In the genomic region with DNA sequence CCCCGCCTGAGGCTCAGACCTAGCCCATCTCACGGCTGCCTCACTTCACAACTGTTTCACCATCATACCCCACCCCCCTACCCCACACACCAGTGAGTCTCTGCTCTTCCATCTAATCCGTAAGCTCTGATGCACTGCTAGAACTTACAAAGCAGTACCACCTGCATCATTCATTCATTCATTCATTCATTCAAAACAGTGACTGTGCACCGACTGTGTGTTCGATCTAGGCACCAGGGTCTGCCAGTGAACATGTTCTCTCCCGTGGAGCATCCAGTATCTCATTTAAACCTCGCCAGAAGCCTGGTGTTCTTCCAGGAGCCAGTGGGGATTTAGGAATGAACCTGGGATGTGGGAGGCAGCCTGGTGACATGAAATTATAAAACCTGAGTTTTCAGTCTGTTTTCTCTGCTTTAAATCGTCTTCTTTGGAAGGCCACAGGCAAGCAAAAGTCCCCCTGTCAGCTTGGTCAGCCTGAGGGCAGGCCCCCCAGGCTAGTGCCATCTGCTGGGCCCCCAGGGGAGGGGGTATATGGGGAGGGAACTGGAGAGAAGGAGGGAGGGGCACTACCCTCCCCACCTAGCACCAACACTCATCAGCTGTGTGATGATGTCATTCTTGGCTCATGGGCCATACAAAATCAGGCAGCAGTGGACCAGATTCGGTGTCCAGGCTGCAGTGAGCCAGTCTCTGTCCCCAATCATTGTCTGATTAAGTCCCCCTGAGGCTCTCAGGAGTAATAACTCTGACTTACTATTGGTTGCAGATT, we compare ENCODE assay signal across 22 cellular contexts. TPM values are rescaled to one million over a fixed set of nuclear protein-coding genes. Genes with fewer than 3 reads are reported as not detected.
DNase-seq lines count a peak whose midpoint lies in the region; ATAC-seq and TF ChIP-seq lines count a peak whose summit lies in the region.
"Had no signal": no experiment of that assay in that cellular context is flagged by ENCODE, and none has a peak within 500 bp of the region (broad histone marks: within the 10 kb centered on the region; RNA-seq: fewer than 3 reads in every experiment).

No MANE protein-coding gene starts in this region.

- H3K4me3 Mint-ChIP-seq in activated naive CD8-positive, alpha-beta T cell treated with anti-CD3 and anti-CD28 coated beads, Interleukin-2, amount 10 ng/mL, durations not matched to agents 7 days and 5 days = no peak overlapping the region
- no peak overlapping the region for H3K4me3 Mint-ChIP-seq in activated naive CD8-positive, alpha-beta T cell treated with anti-CD3 and anti-CD28 coated beads for 36 hours
- no peak overlapping the region for H3K4me3 Mint-ChIP-seq in glutamatergic neuron (ENCODE audit: unreplicated experiment)
- peak overlapping the region; percentile 78 for H3K4me3 Mint-ChIP-seq in stimulated activated effector memory CD8-positive, alpha-beta T cell treated with anti-CD3 and anti-CD28 coated beads, Interleukin-12 subunit alpha, Interleukin-12 subunit beta, amount 100 ng/mL, for 72 hours
- H3K4me3 Mint-ChIP-seq: B cell, CD14-positive monocyte, IgD-negative memory B cell had no signal

- POLR2A ChIA-PET in activated naive CD8-positive, alpha-beta T cell treated with anti-CD3 and anti-CD28 coated beads, Interleukin-2, amount 10 ng/mL, durations not matched to agents 7 days and 5 days (lab: Charles Lee) = no interaction called here

- no peak for ATAC-seq in activated naive CD8-positive, alpha-beta T cell treated with anti-CD3 and anti-CD28 coated beads, Interleukin-2, amount 10 ng/mL, durations not matched to agents 7 days and 5 days (ENCODE audit: low read depth)
- no peak for ATAC-seq in stimulated activated effector memory CD8-positive, alpha-beta T cell treated with anti-CD3 and anti-CD28 coated beads, Interleukin-12 subunit alpha, Interleukin-12 subunit beta, amount 100 ng/mL, for 72 hours
- no peak for ATAC-seq in activated naive CD4-positive, alpha-beta T cell treated with anti-CD3 and anti-CD28 coated beads, Interleukin-2, amount 50 U/mL, for 72 hours
- ATAC-seq in GM19328 (IDR thresholded peaks at IDR 0.05; ENCODE audit: unreplicated experiment) = no peak

- H3K4me1 Mint-ChIP-seq in activated naive CD8-positive, alpha-beta T cell treated with anti-CD3 and anti-CD28 coated beads, Interleukin-2, amount 10 ng/mL, durations not matched to agents 7 days and 5 days = peaks cover 8% of the 10 kb centered on the region
- H3K4me1 Mint-ChIP-seq in activated naive CD8-positive, alpha-beta T cell treated with anti-CD3 and anti-CD28 coated beads for 36 hours = peaks cover 26% of the 10 kb centered on the region
- H3K4me1 Mint-ChIP-seq in glutamatergic neuron (ENCODE audit: low read depth, unreplicated experiment) = peaks cover 19% of the 10 kb centered on the region
- H3K4me1 Mint-ChIP-seq in stimulated activated effector memory CD8-positive, alpha-beta T cell treated with anti-CD3 and anti-CD28 coated beads, Interleukin-12 subunit alpha, Interleukin-12 subunit beta, amount 100 ng/mL, for 72 hours = peaks cover 63% of the 10 kb centered on the region
- H3K4me1 Mint-ChIP-seq: B cell, CD14-positive monocyte had no signal

- DNase-seq in activated naive CD8-positive, alpha-beta T cell treated with anti-CD3 and anti-CD28 coated beads, Interleukin-2, amount 10 ng/mL, durations not matched to agents 7 days and 5 days = no peak
- no peak for DNase-seq in activated naive CD8-positive, alpha-beta T cell treated with anti-CD3 and anti-CD28 coated beads for 36 hours
- DNase-seq in astrocyte of the hippocampus (ENCODE audit: low read depth, low spot score) = peak; percentile 11
- DNase-seq in glutamatergic neuron = peak; percentile 65
- DNase-seq in stimulated activated effector memory CD8-positive, alpha-beta T cell treated with anti-CD3 and anti-CD28 coated beads, Interleukin-12 subunit alpha, Interleukin-12 subunit beta, amount 100 ng/mL, for 72 hours (ENCODE audit: low spot score in 2 of 2) = no peak
- DNase-seq in activated CD8-positive, alpha-beta memory T cell treated with anti-CD3 and anti-CD28 coated beads, Interleukin-2, amount 50 U/mL, for 4 hours = no peak
- DNase-seq in activated naive CD4-positive, alpha-beta T cell treated with anti-CD3 and anti-CD28 coated beads, Interleukin-2, amount 50 U/mL, for 72 hours (ENCODE audit: low spot score in 2 of 2) = no peak
- DNase-seq: DMS79, Karpas-422, NCI-H1417, NCI-H187, NCI-H2107, Peyer's patch had no signal

- peak overlapping the region; percentile 19 for H3K27ac Mint-ChIP-seq in activated naive CD8-positive, alpha-beta T cell treated with anti-CD3 and anti-CD28 coated beads, Interleukin-2, amount 10 ng/mL, durations not matched to agents 7 days and 5 days
- H3K27ac Mint-ChIP-seq in activated naive CD8-positive, alpha-beta T cell treated with anti-CD3 and anti-CD28 coated beads for 36 hours = no peak overlapping the region
- peak overlapping the region; percentile 88 for H3K27ac Mint-ChIP-seq in glutamatergic neuron (ENCODE audit: unreplicated experiment)
- H3K27ac Mint-ChIP-seq in stimulated activated effector memory CD8-positive, alpha-beta T cell treated with anti-CD3 and anti-CD28 coated beads, Interleukin-12 subunit alpha, Interleukin-12 subunit beta, amount 100 ng/mL, for 72 hours = peak overlapping the region; percentile 40
- H3K27ac Mint-ChIP-seq in activated naive CD4-positive, alpha-beta T cell treated with anti-CD3 and anti-CD28 coated beads, Interleukin-2, amount 50 U/mL, for 72 hours = no peak overlapping the region
- H3K27ac Mint-ChIP-seq: B cell, IgD-negative memory B cell had no signal

- no peak for TF ChIP-seq CTCF in glutamatergic neuron (IDR thresholded peaks at IDR 0.05; ENCODE audit: partially characterized antibody, unreplicated experiment)

- H3K27me3 Mint-ChIP-seq in activated naive CD8-positive, alpha-beta T cell treated with anti-CD3 and anti-CD28 coated beads, Interleukin-2, amount 10 ng/mL, durations not matched to agents 7 days and 5 days = no peaks in the 10 kb centered on the region
- no peaks in the 10 kb centered on the region for H3K27me3 Mint-ChIP-seq in activated naive CD8-positive, alpha-beta T cell treated with anti-CD3 and anti-CD28 coated beads for 36 hours
- peaks cover 3% of the 10 kb centered on the region for H3K27me3 Mint-ChIP-seq in glutamatergic neuron (ENCODE audit: unreplicated experiment)

- no peaks in the 10 kb centered on the region for H3K9me3 Mint-ChIP-seq in activated naive CD8-positive, alpha-beta T cell treated with anti-CD3 and anti-CD28 coated beads, Interleukin-2, amount 10 ng/mL, durations not matched to agents 7 days and 5 days
- no peaks in the 10 kb centered on the region for H3K9me3 Mint-ChIP-seq in activated naive CD8-positive, alpha-beta T cell treated with anti-CD3 and anti-CD28 coated beads for 36 hours
- peaks cover 9% of the 10 kb centered on the region for H3K9me3 Mint-ChIP-seq in glutamatergic neuron (ENCODE audit: unreplicated experiment)
- H3K9me3 Mint-ChIP-seq in stimulated activated effector memory CD8-positive, alpha-beta T cell treated with anti-CD3 and anti-CD28 coated beads, Interleukin-12 subunit alpha, Interleukin-12 subunit beta, amount 100 ng/mL, for 72 hours = no peaks in the 10 kb centered on the region
- H3K9me3 Mint-ChIP-seq in activated naive CD4-positive, alpha-beta T cell treated with anti-CD3 and anti-CD28 coated beads, Interleukin-2, amount 50 U/mL, for 72 hours = no peaks in the 10 kb centered on the region
- H3K9me3 Mint-ChIP-seq: CD14-positive monocyte, IgD-negative memory B cell had no signal

- H3K36me3 Mint-ChIP-seq in activated naive CD8-positive, alpha-beta T cell treated with anti-CD3 and anti-CD28 coated beads, Interleukin-2, amount 10 ng/mL, durations not matched to agents 7 days and 5 days = peaks cover 1% of the 10 kb centered on the region
- no peaks in the 10 kb centered on the region for H3K36me3 Mint-ChIP-seq in activated naive CD8-positive, alpha-beta T cell treated with anti-CD3 and anti-CD28 coated beads for 36 hours
- H3K36me3 Mint-ChIP-seq in glutamatergic neuron (ENCODE audit: unreplicated experiment) = no peaks in the 10 kb centered on the region
- H3K36me3 Mint-ChIP-seq in stimulated activated effector memory CD8-positive, alpha-beta T cell treated with anti-CD3 and anti-CD28 coated beads, Interleukin-12 subunit alpha, Interleukin-12 subunit beta, amount 100 ng/mL, for 72 hours = peaks cover 54% of the 10 kb centered on the region
- H3K36me3 Mint-ChIP-seq in activated naive CD4-positive, alpha-beta T cell treated with anti-CD3 and anti-CD28 coated beads, Interleukin-2, amount 50 U/mL, for 72 hours = no peaks in the 10 kb centered on the region
- H3K36me3 Mint-ChIP-seq: CD14-positive monocyte, IgD-negative memory B cell had no signal

RNA-seq across cellular contexts. Expression of a gene that starts 18.4 kb away (rescaled TPM):
- total RNA-seq in activated naive CD8-positive, alpha-beta T cell treated with anti-CD3 and anti-CD28 coated beads, Interleukin-2, amount 10 ng/mL, durations not matched to agents 7 days and 5 days = 1 to 10 TPM; 1.8 to 2.2 TPM
- total RNA-seq in activated naive CD8-positive, alpha-beta T cell treated with anti-CD3 and anti-CD28 coated beads for 36 hours = 1 to 10 TPM; 1.8 to 2.0 TPM
- total RNA-seq in glutamatergic neuron (ENCODE audit: unreplicated experiment) = 0.12 TPM
- 10 to 100 TPM in 1 of 2 donors, 1 to 10 TPM in 1; 8.7 to 27.8 TPM for total RNA-seq in activated naive CD4-positive, alpha-beta T cell treated with anti-CD3 and anti-CD28 coated beads, Interleukin-2, amount 50 U/mL, for 72 hours
- total RNA-seq: B cell, H4, MCF 10A, NCI-H460, OCI-LY7, SJCRH30 had no signal

RNA-seq across cellular contexts. Expression of a gene that starts 39.6 kb away (rescaled TPM):
- 10 to 100 TPM; 28.1 to 34.7 TPM for total RNA-seq in activated naive CD8-positive, alpha-beta T cell treated with anti-CD3 and anti-CD28 coated beads, Interleukin-2, amount 10 ng/mL, durations not matched to agents 7 days and 5 days
- total RNA-seq in activated naive CD8-positive, alpha-beta T cell treated with anti-CD3 and anti-CD28 coated beads for 36 hours = 10 to 100 TPM; 22.9 to 25.4 TPM
- 137 TPM for total RNA-seq in glutamatergic neuron (ENCODE audit: unreplicated experiment)
- total RNA-seq in activated naive CD4-positive, alpha-beta T cell treated with anti-CD3 and anti-CD28 coated beads, Interleukin-2, amount 50 U/mL, for 72 hours = 10 to 100 TPM; 20.0 to 35.7 TPM

RNA-seq across cellular contexts. Expression of a gene that starts 58.6 kb away (rescaled TPM):
- total RNA-seq in activated naive CD8-positive, alpha-beta T cell treated with anti-CD3 and anti-CD28 coated beads, Interleukin-2, amount 10 ng/mL, durations not matched to agents 7 days and 5 days = 100 to 1,000 TPM; 223 to 232 TPM
- total RNA-seq in activated naive CD8-positive, alpha-beta T cell treated with anti-CD3 and anti-CD28 coated beads for 36 hours = 100 to 1,000 TPM; 148 to 149 TPM
- not detected for total RNA-seq in glutamatergic neuron (ENCODE audit: unreplicated experiment)
- total RNA-seq in activated naive CD4-positive, alpha-beta T cell treated with anti-CD3 and anti-CD28 coated beads, Interleukin-2, amount 50 U/mL, for 72 hours = 100 to 1,000 TPM; 170 to 253 TPM
- total RNA-seq: MCF 10A, NCI-H460, OCI-LY7 had no signal

Comparison
In these comparisons a context has a peak if more than half of its experiments do, and no peak if none do; other contexts are left out.
1. H3K27ac Mint-ChIP-seq: peak in activated naive CD8-positive, alpha-beta T cell treated with anti-CD3 and anti-CD28 coated beads, Interleukin-2, amount 10 ng/mL, durations not matched to agents 7 days and 5 days (single experiment), glutamatergic neuron (single experiment) and stimulated activated effector memory CD8-positive, alpha-beta T cell treated with anti-CD3 and anti-CD28 coated beads, Interleukin-12 subunit alpha, Interleukin-12 subunit beta, amount 100 ng/mL, for 72 hours (single experiment); none in activated naive CD8-positive, alpha-beta T cell treated with anti-CD3 and anti-CD28 coated beads for 36 hours (single experiment) and activated naive CD4-positive, alpha-beta T cell treated with anti-CD3 and anti-CD28 coated beads, Interleukin-2, amount 50 U/mL, for 72 hours (0 of 2).
2. DNase-seq: peak in astrocyte of the hippocampus (single experiment) and glutamatergic neuron (single experiment); none in activated naive CD8-positive, alpha-beta T cell treated with anti-CD3 and anti-CD28 coated beads, Interleukin-2, amount 10 ng/mL, durations not matched to agents 7 days and 5 days (single experiment), activated naive CD8-positive, alpha-beta T cell treated with anti-CD3 and anti-CD28 coated beads for 36 hours (single experiment), stimulated activated effector memory CD8-positive, alpha-beta T cell treated with anti-CD3 and anti-CD28 coated beads, Interleukin-12 subunit alpha, Interleukin-12 subunit beta, amount 100 ng/mL, for 72 hours (0 of 2), activated CD8-positive, alpha-beta memory T cell treated with anti-CD3 and anti-CD28 coated beads, Interleukin-2, amount 50 U/mL, for 4 hours (single experiment) and activated naive CD4-positive, alpha-beta T cell treated with anti-CD3 and anti-CD28 coated beads, Interleukin-2, amount 50 U/mL, for 72 hours (0 of 2).
3. RNA of a gene that starts 58.6 kb away (total RNA-seq): 170 to 253 TPM in activated naive CD4-positive, alpha-beta T cell treated with anti-CD3 and anti-CD28 coated beads, Interleukin-2, amount 50 U/mL, for 72 hours, 223 to 232 TPM in activated naive CD8-positive, alpha-beta T cell treated with anti-CD3 and anti-CD28 coated beads, Interleukin-2, amount 10 ng/mL, durations not matched to agents 7 days and 5 days and 148 to 149 TPM in activated naive CD8-positive, alpha-beta T cell treated with anti-CD3 and anti-CD28 coated beads for 36 hours; not detected in glutamatergic neuron (single experiment); every median in the first group is over 100 times any median in the second.